ENCODE assay signal across 1 cellular context in the genomic region with DNA sequence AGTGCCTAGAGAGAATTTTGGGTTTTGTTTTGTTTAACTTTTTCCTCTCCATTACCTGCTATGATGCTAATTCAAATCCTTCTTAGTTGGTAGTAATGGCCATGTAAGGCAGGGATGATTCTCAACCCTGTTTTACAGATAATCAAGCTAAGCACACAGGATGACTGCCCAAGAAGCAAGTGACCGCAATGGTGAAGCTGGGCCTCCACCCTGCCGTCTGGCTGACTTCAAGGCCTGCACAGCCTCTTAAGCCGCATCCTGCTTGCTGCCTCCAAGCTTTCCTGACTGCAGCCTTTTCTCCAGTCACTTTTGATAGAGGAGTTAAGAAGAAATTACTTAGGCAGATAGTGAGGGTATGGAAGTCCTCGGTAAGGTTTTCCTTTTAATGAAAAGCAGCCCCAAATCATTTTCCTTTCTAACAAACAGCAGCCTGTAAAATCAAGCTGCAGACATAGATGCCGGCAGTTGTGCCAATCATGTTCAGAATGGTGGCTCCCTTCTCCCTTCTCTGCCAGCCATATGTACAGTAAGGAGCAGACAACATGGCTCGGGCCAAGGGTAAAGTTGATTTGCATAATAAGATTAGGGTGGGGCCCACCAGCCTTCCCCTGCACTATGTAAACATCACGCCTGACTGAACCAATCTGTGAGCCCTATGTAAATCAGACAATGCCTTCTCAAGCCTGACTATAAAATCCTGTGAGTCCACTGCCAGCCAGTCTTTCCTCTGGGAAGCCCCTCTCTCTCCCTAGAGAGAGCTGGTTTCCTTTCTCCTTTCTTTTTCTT.
TF ChIP-seq lines count a peak whose summit lies in the region.

No MANE protein-coding gene starts in this region.

TF ChIP-seq in H1, 55 proteins besides CTCF, POLR2A, EP300 and RAD21:
- TF ChIP-seq SUZ12 (IDR thresholded peaks at IDR 0.05; ENCODE audit: low read length) (no peak), JUND (IDR thresholded peaks at IDR 0.05; ENCODE audit: low read length) (no peak), HDAC6 (IDR thresholded peaks at IDR 0.05; ENCODE audit: low read depth, low read length) (no peak), RFX5 (IDR thresholded peaks at IDR 0.05; ENCODE audit: borderline replicate concordance, low read depth, low read length) (no peak), CBX5 (IDR thresholded peaks at IDR 0.05; ENCODE audit: low read depth, low read length) (no peak), BCL11A (IDR thresholded peaks at IDR 0.05; ENCODE audit: low read depth in 2 of 2, low read length in 2 of 2) (no peak)
